7 cellular contexts compared by ENCODE assay signal in genomic region chr4:152748619-152749018, GRCh38. TPM values are rescaled to one million over a fixed set of nuclear protein-coding genes. Genes with fewer than 3 reads are reported as not detected.
"Had no signal": no experiment of that assay in that cellular context is flagged by ENCODE, and none has a peak within 500 bp of the region (broad histone marks: within the 10 kb centered on the region; RNA-seq: fewer than 3 reads in every experiment).

No MANE protein-coding gene starts in this region.

- DNase-seq: IMR-90, KBM-7 had no signal

- H3K4me1 Mint-ChIP-seq: IgD-negative memory B cell had no signal

- FAIRE-seq: HepG2, HTR-8/SVneo, K562 had no signal

- H3K27ac Mint-ChIP-seq: IgD-negative memory B cell had no signal

- H3K27me3 Mint-ChIP-seq: IgD-negative memory B cell had no signal

- H3K4me3 ChIP-seq: K562 had no signal

- ATAC-seq: HepG2, K562 had no signal

- H3K4me3 Mint-ChIP-seq: IgD-negative memory B cell had no signal

- H3K27ac ChIP-seq: HL-60 had no signal

RNA-seq across cellular contexts. Expression of gene TIGD4, which starts 30.9 kb away (rescaled TPM):
- total RNA-seq: IMR-90 had no signal
